Comparison of ENCODE assay signal across 23 cellular contexts in genomic region chr7:18440934-18441333, GRCh38.
"Had no signal": no experiment of that assay in that cellular context is flagged by ENCODE, and none has a peak within 500 bp of the region (broad histone marks: within the 10 kb centered on the region; RNA-seq: fewer than 3 reads in every experiment).

No MANE protein-coding gene starts in this region.

- H3K9me3 ChIP-seq: esophagus muscularis mucosa, gastroesophageal sphincter, heart left ventricle, left lung had no signal

- FAIRE-seq: colon, endothelial cell of umbilical vein had no signal

- H3K4me3 ChIP-seq: coronary artery, dorsolateral prefrontal cortex, esophagus muscularis mucosa, gastroesophageal sphincter, heart left ventricle, hepatocyte, left lung, lung had no signal

- ATAC-seq: foreskin keratinocyte; gastroesophageal sphincter; heart left ventricle; left cardiac atrium; left lung; left ventricle myocardium superior; naive thymus-derived CD4-positive, alpha-beta T cell had no signal

- H3K4me2 ChIP-seq: hepatocyte had no signal

- H2AFZ ChIP-seq: hepatocyte had no signal

- H3K4me1 ChIP-seq: foreskin keratinocyte, left lung had no signal

- H3K27ac ChIP-seq: coronary artery, dorsolateral prefrontal cortex, esophagus muscularis mucosa, foreskin keratinocyte, gastroesophageal sphincter, heart left ventricle, hepatocyte, left lung had no signal

- H3K79me2 ChIP-seq: hepatocyte had no signal

- H3K27me3 ChIP-seq: dorsolateral prefrontal cortex, esophagus muscularis mucosa, foreskin keratinocyte, gastroesophageal sphincter, heart left ventricle, hepatocyte, left lung had no signal

- DNase-seq: dermis blood vessel endothelial cell; dorsolateral prefrontal cortex; effector CD4-positive, alpha-beta T cell; effector memory CD4-positive, alpha-beta T cell; foreskin keratinocyte; heart left ventricle; hypothalamus; immature natural killer cell; islet precursor cell; left cardiac atrium; left lung; left ventricle myocardium superior; mammary epithelial cell; mesendoderm; midbrain; naive thymus-derived CD4-positive, alpha-beta T cell had no signal

- H3K36me3 ChIP-seq: esophagus muscularis mucosa, gastroesophageal sphincter, heart left ventricle, left lung had no signal
